In genomic region chr19:2761876-2762782, GRCh38 we compare ENCODE assay signal across 18 cellular contexts. TPM values are rescaled to one million over a fixed set of nuclear protein-coding genes. Genes with fewer than 3 reads are reported as not detected.
DNase-seq lines count a peak whose midpoint lies in the region; ATAC-seq, FAIRE-seq and TF ChIP-seq lines count a peak whose summit lies in the region.
"Had no signal": no experiment of that assay in that cellular context is flagged by ENCODE, and none has a peak within 500 bp of the region (broad histone marks: within the 10 kb centered on the region; RNA-seq: fewer than 3 reads in every experiment).

No MANE protein-coding gene starts in this region.

- DNase-seq in activated CD4-positive, alpha-beta T cell treated with anti-CD3 and anti-CD28 coated beads, Interleukin-2, amount 10 ng/mL, durations not matched to agents 7 days and 5 days: no peak
- no peak for DNase-seq in activated CD4-positive, alpha-beta T cell treated with anti-CD3 and anti-CD28 coated beads for 1 hour
- DNase-seq in H54 (ENCODE audit: insufficient read length, low spot score) (peak; percentile 59), NT2/D1 (ENCODE audit: low read depth, low spot score) (no peak), osteoblast (ENCODE audit: insufficient read length, low spot score, missing footprints) (peak; percentile 79), DMS79 (lab: John Stamatoyannopoulos, UW) (no peak), dermis blood vessel endothelial cell (no peak)
- DNase-seq: AML-193; Caco-2; CD4-positive, alpha-beta T cell; GDM1 had no signal

- H3K27me3 ChIP-seq in NT2/D1 (ENCODE audit: insufficient read depth, insufficient read length) (no peaks in the 10 kb centered on the region), osteoblast (ENCODE audit: insufficient read depth, low read length) (no peaks in the 10 kb centered on the region)

- TF ChIP-seq POLR2A in H54 (IDR thresholded peaks at IDR 0.05; ENCODE audit: low read depth, low read length): no peak

- H3K79me2 ChIP-seq in osteoblast (ENCODE audit: insufficient read depth, low read length): peaks cover 6% of the 10 kb centered on the region

- no peak for ATAC-seq in HG02610 (IDR thresholded peaks at IDR 0.05; ENCODE audit: unreplicated experiment)
- ATAC-seq: A549, HCT116 had no signal

- no peaks in the 10 kb centered on the region for H3K27me3 Mint-ChIP-seq in activated CD4-positive, alpha-beta T cell treated with anti-CD3 and anti-CD28 coated beads, Interleukin-2, amount 10 ng/mL, durations not matched to agents 7 days and 5 days
- H3K27me3 Mint-ChIP-seq: CD4-positive, alpha-beta T cell had no signal

- no peak overlapping the region for H3K4me3 Mint-ChIP-seq in activated CD4-positive, alpha-beta T cell treated with anti-CD3 and anti-CD28 coated beads, Interleukin-2, amount 10 ng/mL, durations not matched to agents 7 days and 5 days
- H3K4me3 Mint-ChIP-seq: CD4-positive, alpha-beta T cell had no signal

- H3K27ac ChIP-seq in osteoblast (ENCODE audit: low read depth, low read length): no peak overlapping the region
- H3K27ac ChIP-seq: 22Rv1, A549, C4-2B had no signal

- H3K4me1 ChIP-seq in NT2/D1 (ENCODE audit: insufficient read depth, insufficient read length) (peaks cover 21% of the 10 kb centered on the region), osteoblast (ENCODE audit: insufficient read depth, low read length) (no peaks in the 10 kb centered on the region)
- H3K4me1 ChIP-seq: A549, Caco-2 had no signal

- peak overlapping the region; percentile 38 for H3K27ac Mint-ChIP-seq in activated CD4-positive, alpha-beta T cell treated with anti-CD3 and anti-CD28 coated beads, Interleukin-2, amount 10 ng/mL, durations not matched to agents 7 days and 5 days
- H3K27ac Mint-ChIP-seq: CD4-positive, alpha-beta T cell had no signal

- no peak for TF ChIP-seq CTCF in osteoblast (IDR thresholded peaks at IDR 0.05; ENCODE audit: extremely low read depth, low read depth, low read length)

- H3K9ac ChIP-seq in NT2/D1 (ENCODE audit: insufficient read length, low read depth): peak overlapping the region; percentile 21

- H4K20me1 ChIP-seq in osteoblast (ENCODE audit: insufficient read depth, low read length): peaks cover 2% of the 10 kb centered on the region

- POLR2A ChIA-PET in activated CD4-positive, alpha-beta T cell treated with anti-CD3 and anti-CD28 coated beads, Interleukin-2, amount 10 ng/mL, durations not matched to agents 7 days and 5 days (lab: Charles Lee): no interaction called here

- H3K9me3 Mint-ChIP-seq in activated CD4-positive, alpha-beta T cell treated with anti-CD3 and anti-CD28 coated beads, Interleukin-2, amount 10 ng/mL, durations not matched to agents 7 days and 5 days: no peaks in the 10 kb centered on the region
- H3K9me3 Mint-ChIP-seq: CD4-positive, alpha-beta T cell had no signal

- no peak overlapping the region for H2AFZ ChIP-seq in osteoblast (ENCODE audit: low read length)

- FAIRE-seq in H54 (lab: Jason Lieb, UNC): no peak
- FAIRE-seq: A549, D721Med, GM12892 had no signal

- CTCF ChIA-PET in activated CD4-positive, alpha-beta T cell treated with anti-CD3 and anti-CD28 coated beads, Interleukin-2, amount 10 ng/mL, durations not matched to agents 7 days and 5 days (lab: Charles Lee): no interaction called here

- peaks cover 93% of the 10 kb centered on the region for H3K36me3 ChIP-seq in NT2/D1 (ENCODE audit: insufficient read depth, insufficient read length, low read length)
- H3K36me3 ChIP-seq in osteoblast (ENCODE audit: insufficient read depth, low read length): peaks cover 59% of the 10 kb centered on the region

- H3K36me3 Mint-ChIP-seq in activated CD4-positive, alpha-beta T cell treated with anti-CD3 and anti-CD28 coated beads, Interleukin-2, amount 10 ng/mL, durations not matched to agents 7 days and 5 days (ENCODE audit: low read depth): peaks cover 12% of the 10 kb centered on the region

- H3K4me1 Mint-ChIP-seq in activated CD4-positive, alpha-beta T cell treated with anti-CD3 and anti-CD28 coated beads, Interleukin-2, amount 10 ng/mL, durations not matched to agents 7 days and 5 days: no peaks in the 10 kb centered on the region

- H3K4me3 ChIP-seq in NT2/D1 (ENCODE audit: insufficient read length, low read depth) (no peak overlapping the region), osteoblast (ENCODE audit: insufficient read depth, low read length) (no peak overlapping the region)
- H3K4me3 ChIP-seq: A549 had no signal

- no peaks in the 10 kb centered on the region for H3K9me3 ChIP-seq in NT2/D1 (ENCODE audit: insufficient read depth, low read length)
- no peaks in the 10 kb centered on the region for H3K9me3 ChIP-seq in osteoblast (ENCODE audit: low read depth, low read length)
- H3K9me3 ChIP-seq: A549, Caco-2 had no signal

- H3K4me2 ChIP-seq in osteoblast (ENCODE audit: insufficient read depth, low read length): no peak overlapping the region
- H3K4me2 ChIP-seq: A549 had no signal

RNA-seq across cellular contexts. Expression of gene SGTA, which starts 20.9 kb away (rescaled TPM):
- total RNA-seq in activated CD4-positive, alpha-beta T cell treated with anti-CD3 and anti-CD28 coated beads, Interleukin-2, amount 10 ng/mL, durations not matched to agents 7 days and 5 days: 10 to 100 TPM; 46.6 to 46.9 TPM
- 35.9 and 38.7 TPM in 2 replicates for total RNA-seq in osteoblast
- total RNA-seq in dermis blood vessel endothelial cell: 45.4 and 65.4 TPM in 2 replicates

RNA-seq across cellular contexts. Expression of gene SLC39A3, which starts 22.3 kb away (rescaled TPM):
- 10 to 100 TPM; 31.5 to 37.5 TPM for total RNA-seq in activated CD4-positive, alpha-beta T cell treated with anti-CD3 and anti-CD28 coated beads, Interleukin-2, amount 10 ng/mL, durations not matched to agents 7 days and 5 days
- total RNA-seq in osteoblast: 33.0 and 33.7 TPM in 2 replicates
- 24.5 and 26.6 TPM in 2 replicates for total RNA-seq in dermis blood vessel endothelial cell

RNA-seq across cellular contexts. Expression of gene THOP1, which starts 23.2 kb away (rescaled TPM):
- total RNA-seq in activated CD4-positive, alpha-beta T cell treated with anti-CD3 and anti-CD28 coated beads, Interleukin-2, amount 10 ng/mL, durations not matched to agents 7 days and 5 days: 10 to 100 TPM; 84.2 to 97.1 TPM
- total RNA-seq in osteoblast (45.6 and 49.5 TPM in 2 replicates), dermis blood vessel endothelial cell (51.7 and 160 TPM in 2 replicates)

RNA-seq across cellular contexts. Expression of gene DIRAS1, which starts 41.0 kb away (rescaled TPM):
- total RNA-seq in activated CD4-positive, alpha-beta T cell treated with anti-CD3 and anti-CD28 coated beads, Interleukin-2, amount 10 ng/mL, durations not matched to agents 7 days and 5 days: not detected
- 12.4 and 14.8 TPM in 2 replicates for total RNA-seq in osteoblast
- 0.23 and 0.51 TPM in 2 replicates for total RNA-seq in dermis blood vessel endothelial cell
- total RNA-seq: CD4-positive, alpha-beta T cell had no signal

RNA-seq across cellular contexts. Expression of gene ZNF554, which starts 57.5 kb away (rescaled TPM):
- total RNA-seq in activated CD4-positive, alpha-beta T cell treated with anti-CD3 and anti-CD28 coated beads, Interleukin-2, amount 10 ng/mL, durations not matched to agents 7 days and 5 days: 1 to 10 TPM; 4.1 to 4.6 TPM
- total RNA-seq in osteoblast (5.6 and 5.8 TPM in 2 replicates), dermis blood vessel endothelial cell (3.1 and 4.9 TPM in 2 replicates)

Comparison
In these comparisons a context has a peak if more than half of its experiments do, and no peak if none do; other contexts are left out.
1. DNase-seq: peak in H54 (single experiment) and osteoblast (single experiment); none in activated CD4-positive, alpha-beta T cell treated with anti-CD3 and anti-CD28 coated beads, Interleukin-2, amount 10 ng/mL, durations not matched to agents 7 days and 5 days (single experiment), activated CD4-positive, alpha-beta T cell treated with anti-CD3 and anti-CD28 coated beads for 1 hour (single experiment), NT2/D1 (single experiment), DMS79 (single experiment) and dermis blood vessel endothelial cell (single experiment).